ENCODE assay signal across 9 cellular contexts in genomic region chr11:910589-911030, GRCh38. TPM values are rescaled to one million over a fixed set of nuclear protein-coding genes. Genes with fewer than 3 reads are reported as not detected.
A peak's percentile ranks its signal among the peaks of the same experiment; 100 is the strongest.
DNase-seq lines count a peak whose midpoint lies in the region; ATAC-seq, FAIRE-seq and TF ChIP-seq lines count a peak whose summit lies in the region.
"Had no signal": no experiment of that assay in that cellular context is flagged by ENCODE, and none has a peak within 500 bp of the region (broad histone marks: within the 10 kb centered on the region; RNA-seq: fewer than 3 reads in every experiment).

CHID1 (minus strand) TSS chr11:910810; CDS start chr11:904816, 5,994 bp downstream.

- peak; percentile 31 for FAIRE-seq in GM19239 (lab: Jason Lieb, UNC)
- FAIRE-seq: TTC549 had no signal

- intact Hi-C loops in dorsolateral prefrontal cortex (cut with DNase I) = no loop called here
- intact Hi-C loops in lower leg skin (cut with DNase I; ENCODE audit: low total_unique reads) = no loop called here

- TF ChIP-seq POLR2A in lower leg skin (IDR thresholded peaks at IDR 0.05) = no peak

- ATAC-seq in HG03442 (IDR thresholded peaks at IDR 0.05; ENCODE audit: unreplicated experiment) = peak; percentile 85

- 0 to 4% methylated on average over 12 to 28 of the region's 59 CpGs for WGBS in lower leg skin, 2 donors

- peak within 1 kb of the TSS; percentile 59 to 97 (median 86) for H3K4me3 ChIP-seq in dorsolateral prefrontal cortex
- peak within 1 kb of the TSS; percentile 89 for H3K4me3 ChIP-seq in lower leg skin (ENCODE audit: low read depth, poor library complexity, severe bottlenecking)

- H3K27me3 ChIP-seq in dorsolateral prefrontal cortex = no peaks in the 10 kb centered on the region

- DNase-seq in Ammon's horn (ENCODE audit: low spot score) (peak; percentile 77), GM19239 (ENCODE audit: insufficient read length, low spot score) (peak; percentile 99), NCI-H510A treated with DMSO at 0.1 percent for 48 hours (lab: John Stamatoyannopoulos, UW) (peak; percentile 64), dorsolateral prefrontal cortex (peak; percentile 69 to 96 (median 75)), lower leg skin (ENCODE audit: low spot score in 2 of 2) (peak; percentile 82 to 96)
- peak; percentile 69 to 72 for DNase-seq in activated CD4-positive, alpha-beta T cell treated with anti-CD3 and anti-CD28 coated beads, Interleukin-2, amount 50 U/mL, for 4 hours
- DNase-seq in stimulated activated CD4-positive, alpha-beta T cell treated with anti-CD3 and anti-CD28 coated beads, Interleukin-4, amount 100 ng/mL, for 48 hours (ENCODE audit: low read depth in 2 of 2) = peak; percentile 79 to 85

- peak within 1 kb of the TSS in 57 of 59 donors; percentile 32 to 96 (median 82) for H3K27ac ChIP-seq in dorsolateral prefrontal cortex

- TF ChIP-seq CTCF in dorsolateral prefrontal cortex (IDR thresholded peaks at IDR 0.05 in 54 of 56, conservative IDR thresholded peaks at IDR 0.05 in 2 of 56; ENCODE audit: low read depth in 1 of 56, partially characterized antibody in 56 of 56) = peak in 17 of 56 donors; percentile 5 to 44 (median 21)
- no peak for TF ChIP-seq CTCF in lower leg skin (IDR thresholded peaks at IDR 0.05)

RNA-seq across cellular contexts. Expression of gene CHID1, which starts in this region (rescaled TPM):
- total RNA-seq in dorsolateral prefrontal cortex = 10 to 100 TPM; 49.1 to 90.5 (median 68.9) TPM
- total RNA-seq in lower leg skin = 10 to 100 TPM; 35.5 to 59.4 (median 50.7) TPM

Comparison
In these comparisons a context has a peak if more than half of its experiments do, and no peak if none do; other contexts are left out.
1. Peak in every context shown above with its lines: DNase-seq, ATAC-seq, H3K4me3 ChIP-seq and H3K27ac ChIP-seq.